Comparison of ENCODE assay signal across 8 cellular contexts in genomic region chr5:134543820-134544692, GRCh38. TPM values are rescaled to one million over a fixed set of nuclear protein-coding genes. Genes with fewer than 3 reads are reported as not detected.
DNase-seq lines count a peak whose midpoint lies in the region; ATAC-seq and TF ChIP-seq lines count a peak whose summit lies in the region.

No MANE protein-coding gene starts in this region.

- H2AFZ ChIP-seq in osteoblast (ENCODE audit: low read length) = no peak overlapping the region

- no peak for TF ChIP-seq CTCF in osteoblast (IDR thresholded peaks at IDR 0.05; ENCODE audit: extremely low read depth, low read depth, low read length)

- DNase-seq in activated CD8-positive, alpha-beta memory T cell treated with anti-CD3 and anti-CD28 coated beads for 24 hours = peak; percentile 81
- DNase-seq in activated CD8-positive, alpha-beta memory T cell treated with anti-CD3 and anti-CD28 coated beads, Interleukin-2, amount 50 U/mL, for 4 hours = no peak
- peak; percentile 53 for DNase-seq in osteoblast (ENCODE audit: insufficient read length, low spot score, missing footprints)
- no peak for DNase-seq in DMS53 treated with DMSO at 0.1 percent for 48 hours (lab: John Stamatoyannopoulos, UW; ENCODE audit: unreplicated experiment)
- no peak for DNase-seq in DMS153 (lab: John Stamatoyannopoulos, UW)
- no peak for DNase-seq in NCI-H1105 (lab: John Stamatoyannopoulos, UW)

- peaks cover 21% of the 10 kb centered on the region for H3K4me1 ChIP-seq in osteoblast (ENCODE audit: insufficient read depth, low read length)

- H3K9me3 ChIP-seq in osteoblast (ENCODE audit: low read depth, low read length) = no peaks in the 10 kb centered on the region

- no peak overlapping the region for H3K4me2 ChIP-seq in osteoblast (ENCODE audit: insufficient read depth, low read length)

- peaks cover 28% of the 10 kb centered on the region for H3K36me3 ChIP-seq in osteoblast (ENCODE audit: insufficient read depth, low read length)

- peak; percentile 51 for ATAC-seq in HG02852 (IDR thresholded peaks at IDR 0.05; ENCODE audit: unreplicated experiment)
- ATAC-seq in activated CD4-positive, CD25-positive, alpha-beta regulatory T cell treated with anti-CD3 and anti-CD28 coated beads, Interleukin-2, amount 50 U/mL, for 24 hours = peak; percentile 70 to 72

- H4K20me1 ChIP-seq in osteoblast (ENCODE audit: insufficient read depth, low read length) = peaks cover 25% of the 10 kb centered on the region

- peaks cover 17% of the 10 kb centered on the region for H3K79me2 ChIP-seq in osteoblast (ENCODE audit: insufficient read depth, low read length)

- H3K4me3 ChIP-seq in osteoblast (ENCODE audit: insufficient read depth, low read length) = no peak overlapping the region

- no peaks in the 10 kb centered on the region for H3K27me3 ChIP-seq in osteoblast (ENCODE audit: insufficient read depth, low read length)

- H3K27ac ChIP-seq in osteoblast (ENCODE audit: low read depth, low read length) = no peak overlapping the region

RNA-seq across cellular contexts. Expression of gene JADE2, which starts 18.6 kb away (rescaled TPM):
- 22.7 and 26.8 TPM in 2 replicates for total RNA-seq in osteoblast

Comparison
In these comparisons a context has a peak if more than half of its experiments do, and no peak if none do; other contexts are left out.
1. DNase-seq: peak in activated CD8-positive, alpha-beta memory T cell treated with anti-CD3 and anti-CD28 coated beads for 24 hours (single experiment) and osteoblast (single experiment); none in activated CD8-positive, alpha-beta memory T cell treated with anti-CD3 and anti-CD28 coated beads, Interleukin-2, amount 50 U/mL, for 4 hours (single experiment), DMS53 treated with DMSO at 0.1 percent for 48 hours (single experiment), DMS153 (single experiment) and NCI-H1105 (single experiment).